1 cellular context compared by ENCODE assay signal in genomic region chr11:70397983-70398833, GRCh38.
A peak's percentile ranks its signal among the peaks of the same experiment; 100 is the strongest.
TF ChIP-seq lines count a peak whose summit lies in the region.

Gene CTTN (plus strand): TSS chr11:70398529. CDS start chr11:70407298, 8,769 bp downstream.

TF ChIP-seq in K562, 482 proteins besides CTCF, POLR2A, EP300 and RAD21 (continued from another document and continues in another):
- TF ChIP-seq ZNF407 (IDR thresholded peaks at IDR 0.05; ENCODE audit: low read depth): no peak
- peak; percentile 48; the same call in 1 of the 2 replicates for TF ChIP-seq RNF2 (IDR thresholded peaks at IDR 0.05)
- TF ChIP-seq FOXJ3 (CRISPR knock-in tag; IDR thresholded peaks at IDR 0.05): no peak
- no peak for TF ChIP-seq DLX4 (CRISPR knock-in tag; IDR thresholded peaks at IDR 0.05)
- TF ChIP-seq NR4A1 (CRISPR knock-in tag; IDR thresholded peaks at IDR 0.05): no peak
- TF ChIP-seq NR4A1 (tag; IDR thresholded peaks at IDR 0.05): no peak
- TF ChIP-seq ZNF592 (IDR thresholded peaks at IDR 0.05): peak; percentile 61
- no peak for TF ChIP-seq GABPB2 (CRISPR knock-in tag; conservative IDR thresholded peaks at IDR 0.05)
- TF ChIP-seq NKRF (IDR thresholded peaks at IDR 0.05; ENCODE audit: borderline replicate concordance): peak; percentile 88
- peak; percentile 41 for TF ChIP-seq SMAD4 (CRISPR knock-in tag; conservative IDR thresholded peaks at IDR 0.05)
- no peak for TF ChIP-seq CEBPZ (IDR thresholded peaks at IDR 0.05; ENCODE audit: borderline replicate concordance, low read depth, low read length)
- peak; percentile 57; the same call in 1 of the 2 replicates for TF ChIP-seq ZC3H4 (CRISPR knock-in tag; IDR thresholded peaks at IDR 0.05; ENCODE audit: borderline replicate concordance)
- TF ChIP-seq NR2C2 (CRISPR knock-in tag; IDR thresholded peaks at IDR 0.05): no peak
- peak; percentile 92 for TF ChIP-seq NR2C2 (tag; IDR thresholded peaks at IDR 0.05)
- peak; percentile 0 to 92; a peak in 2 of 4 replicates for TF ChIP-seq HDAC1 (IDR thresholded peaks at IDR 0.05)
- TF ChIP-seq BCL6 (CRISPR knock-in tag; IDR thresholded peaks at IDR 0.05): no peak
- TF ChIP-seq E2F6 (IDR thresholded peaks at IDR 0.05; ENCODE audit: borderline replicate concordance in 1 of 2, extremely low read depth in 1 of 2, insufficient read depth in 1 of 2, insufficient read length in 1 of 2, low read depth in 1 of 2, low read length in 1 of 2, poor library complexity in 1 of 2, severe bottlenecking in 1 of 2): peak; percentile 70 to 75
- peak; percentile 86 for TF ChIP-seq L3MBTL2 (IDR thresholded peaks at IDR 0.05)
- TF ChIP-seq ZNF436 (CRISPR knock-in tag; IDR thresholded peaks at IDR 0.05): no peak
- TF ChIP-seq TBL1XR1 (IDR thresholded peaks at IDR 0.05; ENCODE audit: low read length in 2 of 2): 0 out of 4 replicates have a peak, but pooled peaks of 1 of the 2 experiments have one; percentile 10
- no peak for TF ChIP-seq CTCFL (IDR thresholded peaks at IDR 0.05; ENCODE audit: borderline replicate concordance, insufficient read depth, low read depth, low read length, poor library complexity, severe bottlenecking)
- peak; percentile 56 for TF ChIP-seq POLR2B (IDR thresholded peaks at IDR 0.05; ENCODE audit: low read depth, partially characterized antibody)
- peak; percentile 90; the same call in 1 of the 2 replicates for TF ChIP-seq ZBTB7A (IDR thresholded peaks at IDR 0.05; ENCODE audit: borderline replicate concordance, control insufficient read depth, low read depth, low read length)
- TF ChIP-seq ZBTB17 (CRISPR knock-in tag; IDR thresholded peaks at IDR 0.05): no peak; the same call in 1 of the 2 replicates
- 0 out of 2 replicates have a peak, but pooled peaks have one; percentile 27 for TF ChIP-seq ZNF143 (CRISPR knock-in tag; IDR thresholded peaks at IDR 0.05)
- 0 out of 2 replicates have a peak, but pooled peaks have one; percentile 60 for TF ChIP-seq ZNF76 (CRISPR knock-in tag; IDR thresholded peaks at IDR 0.05; ENCODE audit: borderline replicate concordance)
- TF ChIP-seq LEF1 (IDR thresholded peaks at IDR 0.05): no peak
- no peak for TF ChIP-seq DIDO1 (tag; IDR thresholded peaks at IDR 0.05; ENCODE audit: low read depth)
- peak; percentile 71 for TF ChIP-seq POLR2AphosphoS5 (IDR thresholded peaks at IDR 0.05; ENCODE audit: control insufficient read depth, insufficient read depth, low read depth, low read length)
